Comparison of ENCODE assay signal across 16 cellular contexts in the genomic region with DNA sequence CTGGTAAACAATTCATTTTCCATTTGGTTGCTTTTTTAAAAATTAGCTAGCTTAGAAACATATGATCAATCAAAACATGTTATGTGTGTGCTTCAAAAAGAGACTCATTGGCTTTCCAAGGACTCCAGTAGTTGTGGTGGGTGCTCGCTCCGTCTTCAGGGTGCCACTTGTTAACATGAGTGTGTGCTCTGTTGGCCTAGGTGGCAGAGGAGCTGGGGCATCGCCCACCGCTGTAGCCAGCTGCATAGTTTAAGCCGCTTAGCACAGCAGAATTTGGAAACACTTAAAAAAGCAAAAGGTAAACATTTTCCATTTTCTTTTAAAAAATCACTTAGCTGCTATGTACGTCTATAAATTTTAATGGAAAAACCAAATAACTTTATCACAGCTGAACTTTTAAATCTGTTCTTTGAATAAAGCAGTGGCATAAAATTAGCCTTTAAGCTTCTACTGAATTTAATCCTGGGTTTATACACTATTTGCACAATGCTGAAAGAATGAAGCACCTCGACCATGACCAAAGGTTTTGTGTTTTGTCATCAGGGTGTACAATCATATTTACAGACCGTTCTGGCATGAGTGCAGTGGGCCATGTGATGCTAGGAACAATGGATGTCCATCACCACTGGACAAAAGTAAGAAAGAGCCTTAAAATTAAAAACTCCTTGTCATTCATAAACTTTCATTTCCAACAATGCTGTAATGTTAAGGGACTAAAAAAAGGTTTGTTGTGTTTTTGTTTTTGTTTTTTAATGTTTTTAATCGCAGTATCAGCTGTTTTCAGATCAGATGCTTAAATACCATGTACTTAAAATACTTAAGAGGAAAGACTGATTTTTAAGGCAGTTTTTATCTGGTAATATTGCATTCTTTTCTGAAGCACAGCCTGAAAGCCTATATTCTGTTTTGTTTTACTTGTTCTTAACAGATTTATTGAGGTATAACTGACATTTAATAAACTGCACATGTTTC. TPM values are rescaled to one million over a fixed set of nuclear protein-coding genes. Genes with fewer than 3 reads are reported as not detected.
DNase-seq lines count a peak whose midpoint lies in the region; ATAC-seq, FAIRE-seq and TF ChIP-seq lines count a peak whose summit lies in the region.
"Had no signal": no experiment of that assay in that cellular context is flagged by ENCODE, and none has a peak within 500 bp of the region (broad histone marks: within the 10 kb centered on the region; RNA-seq: fewer than 3 reads in every experiment).

No MANE protein-coding gene starts in this region.

- no peaks in the 10 kb centered on the region for H3K9me3 ChIP-seq in K562 (replicated peaks; ENCODE audit: control insufficient read depth, insufficient read depth, low read depth, low read length)
- H3K9me3 ChIP-seq: MG63 had no signal

- no peak for TF ChIP-seq CTCF in K562 (IDR thresholded peaks at IDR 0.05 in 2 of 3, conservative IDR thresholded peaks at IDR 0.05 in 1 of 3; ENCODE audit: insufficient read depth in 2 of 3, low read depth in 1 of 3, low read length in 3 of 3)

- H3K36me3 ChIP-seq in K562 (ENCODE audit: control insufficient read depth, insufficient read depth, low read length): no peaks in the 10 kb centered on the region
- H3K36me3 ChIP-seq: MG63 had no signal

- TF ChIP-seq RAD21 in K562 (CRISPR knock-in tag; conservative IDR thresholded peaks at IDR 0.05 in 1 of 2, IDR thresholded peaks at IDR 0.05 in 1 of 2): no peak

- in situ Hi-C loops in K562 (cut with MboI): no loop called here

- H3K27me3 ChIP-seq in K562 (ENCODE audit: control insufficient read depth in 2 of 2, insufficient read depth in 2 of 2, low read length in 2 of 2): no peaks in the 10 kb centered on the region
- H3K27me3 ChIP-seq: MG63 had no signal

- no peak for TF ChIP-seq EP300 in K562 (IDR thresholded peaks at IDR 0.05; ENCODE audit: low read length)

- no peak for FAIRE-seq in K562 (lab: Jason Lieb, UNC)

- H3K4me2 ChIP-seq in K562 (ENCODE audit: insufficient read depth, low read length): no peak overlapping the region

- H4K20me1 ChIP-seq in K562 (replicated peaks; ENCODE audit: control insufficient read depth, insufficient read depth, low read length): no peaks in the 10 kb centered on the region

- no peak overlapping the region for H3K27ac ChIP-seq in K562 (ENCODE audit: extremely low read depth, low read depth, low read length)

- DNase-seq in NCI-H748 (lab: John Stamatoyannopoulos, UW; ENCODE audit: unreplicated experiment) (peak; percentile 2), NCI-H748 treated with DMSO at 0.1 percent for 48 hours (lab: John Stamatoyannopoulos, UW) (no peak), NCI-H2029 treated with DMSO at 0.1 percent for 48 hours (lab: John Stamatoyannopoulos, UW) (peak; percentile 18), K562 (ENCODE audit: extremely low read depth in 1 of 4, low spot score in 3 of 4) (no peak), T-helper 2 cell (no peak)
- DNase-seq in activated CD4-positive, CD25-positive, alpha-beta regulatory T cell (lab: John Stamatoyannopoulos, UW): no peak
- no peak for DNase-seq in stimulated activated naive CD8-positive, alpha-beta T cell treated with anti-CD3 and anti-CD28 coated beads, Interleukin-15, Interleukin-2, amounts not matched to agents 100 U/mL and 50 U/mL, for 24 hours
- DNase-seq: C1 segment of cervical spinal cord, EL, MG63, NCI-H1105, NCI-H1930, NCI-H226 had no signal

- intact Hi-C loops in K562 (cut with micrococcal nuclease): no loop called here

- no peak overlapping the region for H3K9ac ChIP-seq in K562 (ENCODE audit: insufficient read depth in 1 of 2, low read depth in 2 of 2, low read length in 2 of 2)

- no peak overlapping the region for H2AFZ ChIP-seq in K562 (ENCODE audit: low read depth, low read length)

- no peak overlapping the region for H3K4me3 ChIP-seq in K562
- H3K4me3 ChIP-seq: MG63 had no signal

- CTCF ChIA-PET in K562 (lab: Yijun Ruan, JAX; ENCODE audit: low intra/inter-chr PET ratio): no interaction called here

- peaks cover 0 to 4% of the 10 kb centered on the region in 2 experiments; a peak in 3 of 5 replicates for H3K4me1 ChIP-seq in K562 (replicated peaks in 1 of 2; ENCODE audit: control insufficient read depth in 2 of 2, insufficient read depth in 2 of 2, low read length in 2 of 2)

- ATAC-seq in K562 (no peak), GM21381 (IDR thresholded peaks at IDR 0.05; ENCODE audit: unreplicated experiment) (no peak)
- no peak for ATAC-seq in stimulated activated naive CD8-positive, alpha-beta T cell treated with anti-CD3 and anti-CD28 coated beads, Interleukin-15, Interleukin-2, amounts not matched to agents 100 U/mL and 50 U/mL, for 24 hours
- ATAC-seq: HCT116, Panc1 had no signal

- WGBS in K562 (ENCODE audit: insufficient coverage, low coverage, missing lambda C conversion rate): 73% methylated on average over 9 of the region's 9 CpGs

- POLR2A ChIA-PET in K562 (lab: Yijun Ruan, JAX): interaction anchor here (0.5 kb wide), 1 partner anchor 99 kb away, joined by 3 read pairs; no protein-coding TSS in a partner anchor

- TF ChIP-seq POLR2A in K562 (conservative IDR thresholded peaks at IDR 0.05): no peak

- BruUV-seq in K562 (replicated peaks; lab: Mats Ljungman, UMichigan): no TSS peak

- no peaks in the 10 kb centered on the region for H3K9me1 ChIP-seq in K562 (ENCODE audit: control insufficient read depth, insufficient read depth, low read length)

- no peaks in the 10 kb centered on the region for H3K79me2 ChIP-seq in K562 (ENCODE audit: control insufficient read depth, insufficient read depth, low read length)

TF ChIP-seq in K562, 482 proteins besides CTCF, POLR2A, EP300 and RAD21:
- TF ChIP-seq ZNF316 (IDR thresholded peaks at IDR 0.05) (peak; percentile 85), DNMT1 (IDR thresholded peaks at IDR 0.05) (no peak), ZFP36 (IDR thresholded peaks at IDR 0.05; ENCODE audit: low read depth, low read length, partially characterized antibody) (no peak), SMARCC2 (IDR thresholded peaks at IDR 0.05; ENCODE audit: low read depth) (no peak), MTA2 (IDR thresholded peaks at IDR 0.05; ENCODE audit: low read depth) (no peak), C11orf30 (IDR thresholded peaks at IDR 0.05; ENCODE audit: low read depth) (peak; percentile 53; the same call in 1 of the 2 replicates)

RNA-seq across cellular contexts. Expression of gene TCAIM, which starts 57.9 kb away (rescaled TPM):
- total RNA-seq in K562 (2011; cell fraction: chromatin; rRNA removed; ENCODE audit: low replicate concordance): 22.4 and 50.3 TPM in 2 replicates
- total RNA-seq in K562 (2011; cell fraction: nucleolus; rRNA removed): 13.2 and 13.8 TPM in 2 replicates
- 32.0 and 70.5 TPM in 2 replicates for total RNA-seq in K562 (2011; cell fraction: nucleoplasm; rRNA removed)
- total RNA-seq in K562 (2014; rRNA removed) (18.6 and 19.7 TPM in 2 replicates), K562 (2014; rRNA removed; fragmentation: Illumina TruSeq; extraction: Trizol) (36.7 and 43.5 TPM in 2 replicates), K562 (2015; rRNA removed; fragmentation: Illumina TruSeq; extraction: Trizol) (37.7 and 43.4 TPM in 2 replicates), K562 (2021) (23.0 and 25.2 TPM in 2 replicates)
- polyA plus RNA-seq in K562 (2011; rRNA removed) (42.5 and 53.3 TPM in 2 replicates), K562 (2014; fragmentation: Illumina TruSeq; extraction: Trizol) (32.3 and 36.9 TPM in 2 replicates), K562 (2014; fragmentation: Nextera tagmentation; extraction: Ambion mirVana) (10 to 100 TPM; 41.5 to 44.9 TPM), K562 (2014; rRNA removed) (27.6 and 29.5 TPM in 2 replicates)
- 16.1 and 27.9 TPM in 2 replicates for polyA plus RNA-seq in K562 (2011; cell fraction: cytosol; rRNA removed)
- 13.7 and 14.4 TPM in 2 replicates for polyA plus RNA-seq in K562 (2011; cell fraction: nucleus; rRNA removed)
- polyA plus RNA-seq in K562 (2012): 29.7 and 43.6 TPM in 2 replicates
- polyA minus RNA-seq in K562 (2011; rRNA and poly(A)+ RNA removed): 38.9 and 41.3 TPM in 2 replicates
- 14.1 and 21.8 TPM in 2 replicates for polyA minus RNA-seq in K562 (2011; cell fraction: cytosol; rRNA and poly(A)+ RNA removed)
- polyA minus RNA-seq in K562 (2011; cell fraction: nucleus; rRNA and poly(A)+ RNA removed): 19.5 and 36.3 TPM in 2 replicates

Comparison
In these comparisons a context has a peak if more than half of its experiments do, and no peak if none do; other contexts are left out.
1. DNase-seq: peak in NCI-H748 (single experiment) and NCI-H2029 treated with DMSO at 0.1 percent for 48 hours (single experiment); none in NCI-H748 treated with DMSO at 0.1 percent for 48 hours (single experiment), K562 (0 of 4), activated CD4-positive, CD25-positive, alpha-beta regulatory T cell (0 of 4), stimulated activated naive CD8-positive, alpha-beta T cell treated with anti-CD3 and anti-CD28 coated beads, Interleukin-15, Interleukin-2, amounts not matched to agents 100 U/mL and 50 U/mL, for 24 hours (single experiment) and T-helper 2 cell (0 of 5).